In genomic region chr17:20275653-20276052, GRCh38 we compare ENCODE assay signal across 14 cellular contexts.
"Had no signal": no experiment of that assay in that cellular context is flagged by ENCODE, and none has a peak within 500 bp of the region (broad histone marks: within the 10 kb centered on the region; RNA-seq: fewer than 3 reads in every experiment).

No MANE protein-coding gene starts in this region.

- H3K4me1 ChIP-seq: esophagus muscularis mucosa, parathyroid adenoma had no signal

- H3K9me3 Mint-ChIP-seq: stimulated activated naive CD8-positive, alpha-beta T cell treated with anti-CD3 and anti-CD28 coated beads, Interleukin-15, Interleukin-2, amounts not matched to agents 100 ng/mL and 50 ng/mL, for 24 hours had no signal

- H3K27ac ChIP-seq: esophagus muscularis mucosa, parathyroid adenoma, SK-N-MC had no signal

- H3K27me3 ChIP-seq: ascending aorta, esophagus muscularis mucosa had no signal

- H3K27me3 Mint-ChIP-seq: stimulated activated naive CD8-positive, alpha-beta T cell treated with anti-CD3 and anti-CD28 coated beads, Interleukin-15, Interleukin-2, amounts not matched to agents 100 ng/mL and 50 ng/mL, for 24 hours had no signal

- H3K4me3 Mint-ChIP-seq: stimulated activated naive CD8-positive, alpha-beta T cell treated with anti-CD3 and anti-CD28 coated beads, Interleukin-15, Interleukin-2, amounts not matched to agents 100 ng/mL and 50 ng/mL, for 24 hours had no signal

- H3K36me3 ChIP-seq: ascending aorta, esophagus muscularis mucosa, thoracic aorta had no signal

- DNase-seq: activated CD4-positive, CD25-positive, alpha-beta regulatory T cell; activated gamma-delta T cell treated with Interleukin-2 at 50 U/mL for 16 hours; hypothalamus; kidney glomerular epithelial cell; stimulated activated CD4-positive, alpha-beta T cell treated with anti-CD3 and anti-CD28 coated beads, Interleukin-4, amount 100 ng/mL, for 1 hour; stimulated activated CD8-positive, alpha-beta memory T cell treated with anti-CD3 and anti-CD28 coated beads, Interleukin-4, amount 100 ng/mL, for 48 hours had no signal

- H3K4me3 ChIP-seq: ascending aorta, esophagus muscularis mucosa, SK-N-MC, thoracic aorta had no signal

- H3K9me3 ChIP-seq: ascending aorta, esophagus muscularis mucosa, thoracic aorta had no signal

- FAIRE-seq: bronchial epithelial cell, endometrium had no signal
